28 cellular contexts compared by ENCODE assay signal in the genomic region with DNA sequence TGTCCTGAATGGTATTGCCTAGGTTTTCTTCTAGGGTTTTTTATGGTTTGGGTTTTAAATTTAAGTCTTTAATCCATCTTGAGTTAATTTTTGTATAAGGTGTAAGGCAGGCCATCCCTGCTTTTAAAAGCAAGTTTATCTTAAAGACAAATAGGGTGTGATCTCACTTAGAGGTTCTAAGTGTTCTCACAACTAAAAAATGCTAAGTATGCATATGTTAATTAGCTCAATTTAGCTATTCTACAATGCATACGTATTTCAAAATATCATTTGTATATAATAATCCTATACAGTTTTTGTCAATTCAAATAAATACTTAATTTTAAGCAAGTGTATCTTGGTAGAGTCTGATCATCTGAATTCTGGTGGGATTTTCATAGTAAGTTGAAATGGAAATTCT. TPM values are rescaled to one million over a fixed set of nuclear protein-coding genes. Genes with fewer than 3 reads are reported as not detected.
A peak's percentile ranks its signal among the peaks of the same experiment; 100 is the strongest.
DNase-seq lines count a peak whose midpoint lies in the region; ATAC-seq and TF ChIP-seq lines count a peak whose summit lies in the region.
"Had no signal": no experiment of that assay in that cellular context is flagged by ENCODE, and none has a peak within 500 bp of the region (broad histone marks: within the 10 kb centered on the region; RNA-seq: fewer than 3 reads in every experiment).

No MANE protein-coding gene starts in this region.

- intact Hi-C loops in ascending aorta (cut with DNase I) (loop anchor here (10.0 kb wide), 1 partner anchor 702 kb away; no protein-coding TSS in a partner anchor), posterior cingulate gyrus (cut with DNase I) (no loop called here)

- in situ Hi-C loops in GM23248 (cut with MboI), result no loop called here

- H3K36me3 ChIP-seq in GM23248 (ENCODE audit: low read depth) (peaks cover 9% of the 10 kb centered on the region; the same call in 1 of the 2 replicates), ascending aorta (no peaks in the 10 kb centered on the region), gastroesophageal sphincter (peaks cover 0 to 9% of the 10 kb centered on the region in 2 donors), smooth muscle cell (ENCODE audit: low read depth) (no peaks in the 10 kb centered on the region), right atrium auricular region (peaks cover 7% of the 10 kb centered on the region)

- 69 to 70% methylated on average over 1 of the region's 1 CpG for WGBS in GM23248 (ENCODE audit: low coverage in 1 of 2, low lambda C conversion rate in 2 of 2, missing lambda C conversion rate in 2 of 2), 2 experiments
- 36 to 59% methylated on average over 1 of the region's 1 CpG for WGBS in gastroesophageal sphincter (ENCODE audit: low coverage in 1 of 2), 2 donors
- 63% methylated on average over 1 of the region's 1 CpG for WGBS in smooth muscle cell (ENCODE audit: low lambda C conversion rate)

- peaks cover 55% of the 10 kb centered on the region for H3K4me1 ChIP-seq in GM23248 (ENCODE audit: insufficient read depth)
- H3K4me1 ChIP-seq in ascending aorta, result peaks cover 30 to 62% of the 10 kb centered on the region in 2 donors
- peaks cover 26 to 97% (median 43%) of the 10 kb centered on the region in 3 donors for H3K4me1 ChIP-seq in gastroesophageal sphincter
- H3K4me1 ChIP-seq in smooth muscle cell (ENCODE audit: low read depth), result peaks cover 11% of the 10 kb centered on the region
- H3K4me1 ChIP-seq in right atrium auricular region, result peaks cover 0 to 89% of the 10 kb centered on the region in 2 donors

- H3F3A ChIP-seq in GM23248 (ENCODE audit: insufficient read depth) (peaks cover 48% of the 10 kb centered on the region), smooth muscle cell (ENCODE audit: low read depth) (peaks cover 25% of the 10 kb centered on the region)

- H3K9me3 ChIP-seq in GM23248 (ENCODE audit: low read depth) (no peaks in the 10 kb centered on the region), ascending aorta (no peaks in the 10 kb centered on the region), gastroesophageal sphincter (no peaks in the 10 kb centered on the region), smooth muscle cell (replicated peaks; ENCODE audit: low read depth) (no peaks in the 10 kb centered on the region), right atrium auricular region (no peaks in the 10 kb centered on the region)
- H3K9me3 ChIP-seq: left lung, psoas muscle had no signal

- ATAC-seq in gastroesophageal sphincter (no peak), GM19397 (IDR thresholded peaks at IDR 0.05; ENCODE audit: unreplicated experiment) (no peak)
- ATAC-seq: activated CD8-positive, alpha-beta T cell treated with anti-CD3 and anti-CD28 coated beads for 36 hours; activated T-helper 17 cell treated with anti-CD3 and anti-CD28 coated beads, Interleukin-2, amount 50 U/mL, for 72 hours; GM23338; left lung; stimulated activated memory B cell treated with anti-CD40 and anti-IgM and Interleukin-4, amounts not matched to agents 10 μg/mL and 1 μg/mL and 100 μg/mL, for 72 hours had no signal

- H3K4me2 ChIP-seq in GM23248 (ENCODE audit: unreplicated experiment), result no peak overlapping the region
- peak overlapping the region; percentile 49 for H3K4me2 ChIP-seq in smooth muscle cell
- H3K4me2 ChIP-seq: GM23338, KMS-11 had no signal

- TF ChIP-seq CTCF in ascending aorta (IDR thresholded peaks at IDR 0.05), result no peak
- TF ChIP-seq CTCF in gastroesophageal sphincter (IDR thresholded peaks at IDR 0.05), result no peak
- no peak for TF ChIP-seq CTCF in smooth muscle cell (IDR thresholded peaks at IDR 0.05; ENCODE audit: borderline replicate concordance, insufficient read depth, poor library complexity, severe bottlenecking)
- no peak for TF ChIP-seq CTCF in right atrium auricular region (IDR thresholded peaks at IDR 0.05)

- H3K9ac ChIP-seq in GM23248 (no peak overlapping the region), smooth muscle cell (ENCODE audit: low read depth) (peak overlapping the region; percentile 33)
- H3K9ac ChIP-seq: KMS-11 had no signal

- H3K79me2 ChIP-seq in GM23248 (ENCODE audit: insufficient read depth) (peaks cover 80% of the 10 kb centered on the region), smooth muscle cell (ENCODE audit: low read depth) (peaks cover 83% of the 10 kb centered on the region)

- TF ChIP-seq POLR2A in gastroesophageal sphincter (IDR thresholded peaks at IDR 0.05), result no peak

- no peak overlapping the region for H3K4me3 ChIP-seq in GM23248
- H3K4me3 ChIP-seq in ascending aorta, result no peak overlapping the region
- H3K4me3 ChIP-seq in gastroesophageal sphincter, result no peak overlapping the region
- no peak overlapping the region for H3K4me3 ChIP-seq in smooth muscle cell
- H3K4me3 ChIP-seq in right atrium auricular region, result no peak overlapping the region
- H3K4me3 ChIP-seq: GM23338, left lung, psoas muscle had no signal

- TF ChIP-seq EP300 in gastroesophageal sphincter (IDR thresholded peaks at IDR 0.05), result no peak

- H2AFZ ChIP-seq in GM23248, result no peak overlapping the region
- H2AFZ ChIP-seq in smooth muscle cell (ENCODE audit: low read depth), result no peak overlapping the region
- H2AFZ ChIP-seq: GM23338 had no signal

- H3K27me3 ChIP-seq in GM23248 (replicated peaks; ENCODE audit: insufficient read depth), result no peaks in the 10 kb centered on the region
- H3K27me3 ChIP-seq in ascending aorta, result no peaks in the 10 kb centered on the region
- no peaks in the 10 kb centered on the region for H3K27me3 ChIP-seq in gastroesophageal sphincter
- H3K27me3 ChIP-seq in smooth muscle cell (ENCODE audit: low read depth), result no peaks in the 10 kb centered on the region
- no peaks in the 10 kb centered on the region for H3K27me3 ChIP-seq in right atrium auricular region
- H3K27me3 ChIP-seq: left lung had no signal

- H4K20me1 ChIP-seq in GM23248 (ENCODE audit: insufficient read depth) (no peaks in the 10 kb centered on the region), smooth muscle cell (ENCODE audit: low read depth) (peaks cover 63% of the 10 kb centered on the region)

- no peak for DNase-seq in GM23248
- DNase-seq in ascending aorta (ENCODE audit: low spot score in 2 of 2), result no peak
- no peak for DNase-seq in smooth muscle cell (lab: John Stamatoyannopoulos, UW; ENCODE audit: unreplicated experiment)
- DNase-seq in middle frontal gyrus (ENCODE audit: extremely low spot score, low spot score), result no peak
- no peak for DNase-seq in posterior cingulate gyrus
- DNase-seq in right atrium auricular region (ENCODE audit: low spot score), result no peak
- DNase-seq: ACHN; activated CD8-positive, alpha-beta T cell treated with anti-CD3 and anti-CD28 coated beads for 36 hours; activated naive CD4-positive, alpha-beta T cell treated with anti-CD3 and anti-CD28 coated beads, Interleukin-2, amount 10 ng/mL, durations not matched to agents 7 days and 5 days; amygdala; CD4-positive, alpha-beta memory T cell; DND-41; GF-D8; left lung; mesenchymal stem cell; MM.1S; NCI-H2081 treated with DMSO at 0.1 percent for 48 hours; NCI-H226; psoas muscle; SHP77 treated with DMSO at 0.1 percent for 48 hours; substantia nigra; T-helper 9 cell had no signal

- no peaks in the 10 kb centered on the region for H3K9me2 ChIP-seq in GM23248 (ENCODE audit: insufficient read depth)

- H3K27ac ChIP-seq in GM23248, result peak overlapping the region; percentile 89
- H3K27ac ChIP-seq in ascending aorta, result peak overlapping the region; percentile 78 to 84
- peak overlapping the region in 3 of 4 donors; percentile 70 to 80 (median 76) for H3K27ac ChIP-seq in gastroesophageal sphincter
- H3K27ac ChIP-seq in smooth muscle cell (ENCODE audit: low read depth), result peak overlapping the region; percentile 98
- H3K27ac ChIP-seq in right atrium auricular region, result no peak overlapping the region
- H3K27ac ChIP-seq: KMS-11 had no signal

RNA-seq across cellular contexts. Expression of a gene that starts 50.4 kb away (rescaled TPM):
- total RNA-seq in GM23248 (2014; rRNA removed; shearing (Covaris generic)), result 59.9 and 79.5 TPM in 2 replicates
- polyA plus RNA-seq in GM23248 (2016; fragmentation: Nextera tagmentation; extraction: Ambion mirVana) (46.7 and 49.1 TPM in 2 replicates), smooth muscle cell (33.7 and 34.9 TPM in 2 replicates)
- total RNA-seq in ascending aorta (38.7 TPM), gastroesophageal sphincter (100 to 1,000 TPM; 113 to 129 (median 118) TPM), smooth muscle cell (120 and 147 TPM in 2 replicates), right atrium auricular region (10 to 100 TPM; 62.0 to 81.6 TPM)

Comparison
In these comparisons a context has a peak if more than half of its experiments do, and no peak if none do; other contexts are left out.
1. H3K27ac ChIP-seq: peak in GM23248 (single experiment), ascending aorta (2 of 2), gastroesophageal sphincter (3 of 4) and smooth muscle cell (single experiment); none in right atrium auricular region (0 of 2).